In the genomic region with DNA sequence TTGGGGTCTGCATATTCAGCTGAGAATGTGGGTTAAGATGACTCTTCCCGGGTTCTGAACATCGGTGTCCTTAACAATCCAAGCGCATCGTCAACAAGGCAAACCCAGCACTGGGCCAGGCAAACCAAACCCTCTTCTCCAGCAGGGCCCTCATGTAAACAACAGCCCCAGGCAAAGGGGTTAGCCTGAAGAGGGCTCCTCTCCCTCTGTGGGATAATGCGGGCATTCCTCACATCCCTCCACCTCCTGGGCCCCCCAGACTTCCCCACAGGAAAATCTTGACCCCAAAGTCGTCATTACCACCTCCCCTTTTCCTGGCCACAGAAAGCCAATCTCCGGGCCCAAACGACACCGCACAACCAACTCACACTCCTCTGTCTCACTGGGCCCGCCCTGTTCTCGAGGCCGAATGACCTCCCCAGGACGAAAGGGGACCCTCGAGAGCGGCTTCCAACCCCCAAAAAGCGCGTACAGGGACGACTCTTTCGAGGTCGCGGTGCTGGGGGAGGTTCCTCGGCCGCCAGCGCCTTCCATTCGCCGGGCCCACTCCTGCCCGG, we compare ENCODE assay signal across 8 cellular contexts. TPM values are rescaled to one million over a fixed set of nuclear protein-coding genes. Genes with fewer than 3 reads are reported as not detected.
A peak's percentile ranks its signal among the peaks of the same experiment; 100 is the strongest.
DNase-seq lines count a peak whose midpoint lies in the region; ATAC-seq, FAIRE-seq and TF ChIP-seq lines count a peak whose summit lies in the region.

No MANE protein-coding gene starts in this region.

- peaks cover 39% of the 10 kb centered on the region for H3K4me1 ChIP-seq in CD4-positive, alpha-beta memory T cell (ENCODE audit: insufficient read depth, low read length)
- H3K4me1 ChIP-seq in pancreas, result peaks cover 22 to 36% (median 27%) of the 10 kb centered on the region in 3 donors

- H3K4me3 ChIP-seq in CD4-positive, alpha-beta memory T cell (ENCODE audit: low read length in 2 of 2), result peak overlapping the region; percentile 81 to 85
- H3K4me3 ChIP-seq in HFF-Myc (replicated peaks; ENCODE audit: low read depth, low read length), result peak overlapping the region; percentile 93
- peak overlapping the region; percentile 74 to 98 for H3K4me3 ChIP-seq in foreskin fibroblast (ENCODE audit: low read depth in 1 of 2, low read length in 2 of 2)
- H3K4me3 ChIP-seq in pancreas, result peak overlapping the region; percentile 66 to 98 (median 83)

- intact Hi-C loops in CD4-positive, alpha-beta memory T cell (cut with micrococcal nuclease), result loop anchor here (2.0 kb wide), 1 partner anchor 426 kb away; a partner anchor contains a TSS
- intact Hi-C loops in activated B cell treated with CpG ODN at 0.5 μM for 24 hours (cut with micrococcal nuclease), result no loop called here
- intact Hi-C loops in pancreas (cut with DNase I), result no loop called here

- no peak for TF ChIP-seq CTCF in HFF-Myc (IDR thresholded peaks at IDR 0.05; ENCODE audit: low read depth, low read length, missing control alignments)
- TF ChIP-seq CTCF in activated B cell treated with CpG ODN at 0.5 μM for 24 hours (IDR thresholded peaks at IDR 0.05), result no peak
- no peak for TF ChIP-seq CTCF in foreskin fibroblast (IDR thresholded peaks at IDR 0.05; ENCODE audit: low read depth, low read length)
- TF ChIP-seq CTCF in pancreas (IDR thresholded peaks at IDR 0.05), result no peak

- peaks cover 18% of the 10 kb centered on the region for H3K36me3 ChIP-seq in CD4-positive, alpha-beta memory T cell (ENCODE audit: insufficient read depth, low read length)
- H3K36me3 ChIP-seq in pancreas, result peaks cover 0 to 8% (median 7%) of the 10 kb centered on the region in 3 donors

- WGBS in pancreas, 2 donors, result 0 to 1% methylated on average over 25 to 27 of the region's 27 CpGs

- H3K27me3 Mint-ChIP-seq in CD4-positive, alpha-beta memory T cell, result no peaks in the 10 kb centered on the region
- no peaks in the 10 kb centered on the region for H3K27me3 Mint-ChIP-seq in activated B cell treated with CpG ODN at 0.5 μM for 24 hours

- peak overlapping the region; percentile 84 to 98 (median 95) for H3K27ac Mint-ChIP-seq in CD4-positive, alpha-beta memory T cell
- peak overlapping the region; percentile 76 for H3K27ac Mint-ChIP-seq in activated B cell treated with CpG ODN at 0.5 μM for 24 hours

- no peak for FAIRE-seq in pancreas (lab: Jason Lieb, UNC)

- H3K4me1 Mint-ChIP-seq in CD4-positive, alpha-beta memory T cell, result peaks cover 38 to 78% (median 55%) of the 10 kb centered on the region in 4 donors
- H3K4me1 Mint-ChIP-seq in activated B cell treated with CpG ODN at 0.5 μM for 24 hours, result peaks cover 49% of the 10 kb centered on the region

- CTCF ChIA-PET in CD4-positive, alpha-beta memory T cell (lab: Charles Lee; ENCODE audit: partially characterized antibody), result interaction anchor here (0.9 to 1.9 kb wide), 5 partner anchors 30 to 103 kb away, joined by 3 to 14 read pairs (median 4); a partner anchor contains a TSS
- CTCF ChIA-PET in activated B cell treated with CpG ODN at 0.5 μM for 24 hours (lab: Charles Lee), result interaction anchor here (1.2 to 1.9 kb wide), 2 partner anchors 53 to 60 kb away, joined by 4 to 15 read pairs; a partner anchor contains a TSS

- H3K9me3 Mint-ChIP-seq in CD4-positive, alpha-beta memory T cell, result peaks cover 0 to 4% (median 0%) of the 10 kb centered on the region in 8 donors
- H3K9me3 Mint-ChIP-seq in activated B cell treated with CpG ODN at 0.5 μM for 24 hours, result no peaks in the 10 kb centered on the region

- H3K36me3 Mint-ChIP-seq in CD4-positive, alpha-beta memory T cell, result peaks cover 31 to 37% of the 10 kb centered on the region in 2 donors
- peaks cover 43% of the 10 kb centered on the region for H3K36me3 Mint-ChIP-seq in activated B cell treated with CpG ODN at 0.5 μM for 24 hours (ENCODE audit: low read depth)

- peak in 1 of 5 donors; percentile 50 for DNase-seq in CD4-positive, alpha-beta memory T cell
- DNase-seq in HFF-Myc (ENCODE audit: extremely low read depth, low read depth) (no peak), activated B cell treated with CpG ODN at 0.5 μM for 24 hours (no peak), foreskin fibroblast (peak in 1 of 2 donors; percentile 56), pancreas (no peak), NCI-H2081 (lab: John Stamatoyannopoulos, UW) (no peak)

- H3K27me3 ChIP-seq in CD4-positive, alpha-beta memory T cell (ENCODE audit: insufficient read depth, low read length), result no peaks in the 10 kb centered on the region
- no peaks in the 10 kb centered on the region for H3K27me3 ChIP-seq in pancreas

- peak overlapping the region; percentile 89 to 97 (median 96) for H3K4me3 Mint-ChIP-seq in CD4-positive, alpha-beta memory T cell
- H3K4me3 Mint-ChIP-seq in activated B cell treated with CpG ODN at 0.5 μM for 24 hours, result peak overlapping the region; percentile 92

- peak overlapping the region; percentile 83 for H3K27ac ChIP-seq in CD4-positive, alpha-beta memory T cell (ENCODE audit: low read depth, low read length)
- peak overlapping the region; percentile 76 to 89 (median 85) for H3K27ac ChIP-seq in pancreas

- no peaks in the 10 kb centered on the region for H3K9me3 ChIP-seq in CD4-positive, alpha-beta memory T cell (ENCODE audit: control insufficient read depth in 1 of 2, low read length in 2 of 2)
- no peaks in the 10 kb centered on the region for H3K9me3 ChIP-seq in pancreas

- POLR2A ChIA-PET in CD4-positive, alpha-beta memory T cell (lab: Charles Lee; ENCODE audit: partially characterized antibody), result interaction anchor here (1.0 to 4.4 kb wide), 4 partner anchors 12 to 97 kb away, joined by 3 to 97 read pairs (median 6); a partner anchor contains a TSS
- POLR2A ChIA-PET in activated B cell treated with CpG ODN at 0.5 μM for 24 hours (lab: Charles Lee), result interaction anchor here (1.0 to 1.5 kb wide), 5 partner anchors 24 to 97 kb away, joined by 3 to 7 read pairs (median 4); a partner anchor contains a TSS

- ATAC-seq in activated B cell treated with CpG ODN at 0.5 μM for 24 hours (ENCODE audit: low read depth) (no peak), pancreas (no peak), HG02642 (IDR thresholded peaks at IDR 0.05; ENCODE audit: poor library complexity, unreplicated experiment) (no peak), GM21390 (IDR thresholded peaks at IDR 0.05; ENCODE audit: unreplicated experiment) (no peak)

RNA-seq across cellular contexts. Expression of a gene that starts 0.6 kb away (rescaled TPM):
- total RNA-seq in CD4-positive, alpha-beta memory T cell, result 100 to 1,000 TPM; 156 to 169 TPM
- polyA plus RNA-seq in CD4-positive, alpha-beta memory T cell, result 100 to 1,000 TPM; 121 to 141 TPM
- total RNA-seq in activated B cell treated with CpG ODN at 0.5 μM for 24 hours (201 and 218 TPM in 2 replicates), pancreas (10 to 100 TPM; 62.8 to 84.4 (median 74.5) TPM)
- polyA plus RNA-seq in pancreas, result 10 to 100 TPM; 50.9 to 83.8 TPM

RNA-seq across cellular contexts. Expression of a gene that starts 0.7 kb away (rescaled TPM):
- 10 to 100 TPM; 42.1 to 43.9 TPM for total RNA-seq in CD4-positive, alpha-beta memory T cell
- 10 to 100 TPM; 24.5 to 30.2 TPM for polyA plus RNA-seq in CD4-positive, alpha-beta memory T cell
- total RNA-seq in activated B cell treated with CpG ODN at 0.5 μM for 24 hours (59.8 and 63.9 TPM in 2 replicates), pancreas (10 to 100 TPM; 25.6 to 40.6 (median 32.9) TPM)
- polyA plus RNA-seq in pancreas, result 10 to 100 TPM; 40.7 to 66.7 TPM

RNA-seq across cellular contexts. Expression of a gene that starts 29.3 kb away (rescaled TPM):
- 10 to 100 TPM; 40.1 to 42.6 TPM for total RNA-seq in CD4-positive, alpha-beta memory T cell
- 10 to 100 TPM; 49.2 to 95.7 TPM for polyA plus RNA-seq in CD4-positive, alpha-beta memory T cell
- total RNA-seq in activated B cell treated with CpG ODN at 0.5 μM for 24 hours (397 and 433 TPM in 2 replicates), pancreas (10 to 100 TPM; 16.5 to 26.2 (median 22.7) TPM)
- 10 to 100 TPM; 14.8 to 19.7 TPM for polyA plus RNA-seq in pancreas

RNA-seq across cellular contexts. Expression of a gene that starts 29.8 kb away (rescaled TPM):
- 10 to 100 TPM; 61.2 to 62.5 TPM for total RNA-seq in CD4-positive, alpha-beta memory T cell
- 10 to 100 TPM; 49.0 to 59.2 TPM for polyA plus RNA-seq in CD4-positive, alpha-beta memory T cell
- 69.7 and 81.2 TPM in 2 replicates for total RNA-seq in activated B cell treated with CpG ODN at 0.5 μM for 24 hours
- 10 to 100 TPM; 10.8 to 20.4 (median 13.7) TPM for total RNA-seq in pancreas
- 10 to 100 TPM; 32.8 to 39.2 TPM for polyA plus RNA-seq in pancreas

RNA-seq across cellular contexts. Expression of a gene that starts 37.2 kb away (rescaled TPM):
- under 1 TPM; 0.38 to 0.44 TPM for total RNA-seq in CD4-positive, alpha-beta memory T cell
- polyA plus RNA-seq in CD4-positive, alpha-beta memory T cell, result not detected
- total RNA-seq in activated B cell treated with CpG ODN at 0.5 μM for 24 hours (0.76 and 1.3 TPM in 2 replicates), pancreas (under 1 TPM; 0.16 to 0.90 (median 0.30) TPM)
- polyA plus RNA-seq in pancreas, result under 1 TPM; 0.72 to 0.77 TPM
